Comparison of ENCODE assay signal across 13 cellular contexts in genomic region chr3:75180945-75181298, GRCh38.
"Had no signal": no experiment of that assay in that cellular context is flagged by ENCODE, and none has a peak within 500 bp of the region (broad histone marks: within the 10 kb centered on the region; RNA-seq: fewer than 3 reads in every experiment).

No MANE protein-coding gene starts in this region.

- H3K4me3 ChIP-seq: coronary artery, lung, thoracic aorta, upper lobe of right lung had no signal

- H3K36me3 ChIP-seq: thoracic aorta, upper lobe of right lung had no signal

- H3K27me3 ChIP-seq: upper lobe of right lung had no signal

- DNase-seq: activated CD4-positive, alpha-beta T cell treated with anti-CD3 and anti-CD28 coated beads for 48 hours; activated CD4-positive, CD25-positive, alpha-beta regulatory T cell; activated CD8-positive, alpha-beta T cell treated with anti-CD3 and anti-CD28 coated beads for 36 hours; activated naive CD4-positive, alpha-beta T cell treated with anti-CD3 and anti-CD28 coated beads for 36 hours; activated T-cell treated with anti-CD3 and anti-CD28 coated beads, Interleukin-2, amount 50 U/mL, for 24 hours; hypothalamus; islet precursor cell; stimulated activated CD4-positive, alpha-beta T cell treated with anti-CD3 and anti-CD28 coated beads, Interleukin-4, amount 100 ng/mL, for 4 hours; T-helper 9 cell; upper lobe of right lung had no signal

- H3K4me1 ChIP-seq: upper lobe of right lung had no signal

- H3K27ac ChIP-seq: coronary artery, thoracic aorta, upper lobe of right lung had no signal

- H3K9me3 ChIP-seq: thoracic aorta, upper lobe of right lung had no signal
